ENCODE assay signal across 1 cellular context in genomic region chr12:53078425-53079225, GRCh38.
A peak's percentile ranks its signal among the peaks of the same experiment; 100 is the strongest.
TF ChIP-seq lines count a peak whose summit lies in the region.

No MANE protein-coding gene starts in this region.

TF ChIP-seq in HepG2, 621 proteins besides CTCF, POLR2A, EP300 and RAD21 (continued from another document):
- TF ChIP-seq BRF2 (CRISPR knock-in tag; IDR thresholded peaks at IDR 0.05) (no peak), RBAK (CRISPR knock-in tag; IDR thresholded peaks at IDR 0.05) (no peak), FLYWCH1 (CRISPR knock-in tag; IDR thresholded peaks at IDR 0.05) (no peak), GTF3A (CRISPR knock-in tag; conservative IDR thresholded peaks at IDR 0.05) (no peak), HNRNPUL1 (IDR thresholded peaks at IDR 0.05; ENCODE audit: low read depth, low read length) (no peak), SNAI1 (CRISPR knock-in tag; IDR thresholded peaks at IDR 0.05; ENCODE audit: borderline replicate concordance) (peak; percentile 49; the same call in 1 of the 2 replicates), GMEB2 (CRISPR knock-in tag; IDR thresholded peaks at IDR 0.05; ENCODE audit: low read depth) (no peak), ZNF557 (CRISPR knock-in tag; IDR thresholded peaks at IDR 0.05) (no peak), ZZZ3 (CRISPR knock-in tag; IDR thresholded peaks at IDR 0.05; ENCODE audit: borderline replicate concordance) (0 out of 2 replicates have a peak, but pooled peaks have one; percentile 15), EEA1 (CRISPR knock-in tag; IDR thresholded peaks at IDR 0.05; ENCODE audit: borderline replicate concordance) (no peak), ZNF737 (CRISPR knock-in tag; IDR thresholded peaks at IDR 0.05; ENCODE audit: borderline replicate concordance) (no peak), MAFF (IDR thresholded peaks at IDR 0.05; ENCODE audit: low read depth, low read length) (no peak), TSC22D2 (CRISPR knock-in tag; IDR thresholded peaks at IDR 0.05; ENCODE audit: borderline replicate concordance) (no peak; the same call in none of the 2 replicates), THRA (CRISPR knock-in tag; IDR thresholded peaks at IDR 0.05; ENCODE audit: borderline replicate concordance) (no peak), ZNF484 (CRISPR knock-in tag; IDR thresholded peaks at IDR 0.05; ENCODE audit: borderline replicate concordance, low read depth) (no peak), GATAD1 (CRISPR knock-in tag; IDR thresholded peaks at IDR 0.05) (no peak), ZNF629 (CRISPR knock-in tag; conservative IDR thresholded peaks at IDR 0.05) (no peak), ZMAT3 (CRISPR knock-in tag; conservative IDR thresholded peaks at IDR 0.05) (no peak), HIC2 (CRISPR knock-in tag; IDR thresholded peaks at IDR 0.05; ENCODE audit: low read depth) (no peak), SPEN (CRISPR knock-in tag; IDR thresholded peaks at IDR 0.05; ENCODE audit: low read depth) (no peak), MXI1 (IDR thresholded peaks at IDR 0.05; ENCODE audit: borderline replicate concordance, low read depth, low read length) (0 out of 3 replicates have a peak, but pooled peaks have one; percentile 16), ZNF225 (CRISPR knock-in tag; IDR thresholded peaks at IDR 0.05) (no peak), YY1 (IDR thresholded peaks at IDR 0.05; ENCODE audit: insufficient read depth, insufficient replicate concordance, low read depth, low read length) (no peak), ZBTB25 (CRISPR knock-in tag; IDR thresholded peaks at IDR 0.05) (no peak), SP1 (IDR thresholded peaks at IDR 0.05) (no peak), SP1 (CRISPR knock-in tag; IDR thresholded peaks at IDR 0.05) (no peak), ZNF704 (CRISPR knock-in tag; IDR thresholded peaks at IDR 0.05; ENCODE audit: borderline replicate concordance) (no peak), ZNF143 (CRISPR knock-in tag; IDR thresholded peaks at IDR 0.05) (no peak)
